Comparison of ENCODE assay signal across 18 cellular contexts in the genomic region with DNA sequence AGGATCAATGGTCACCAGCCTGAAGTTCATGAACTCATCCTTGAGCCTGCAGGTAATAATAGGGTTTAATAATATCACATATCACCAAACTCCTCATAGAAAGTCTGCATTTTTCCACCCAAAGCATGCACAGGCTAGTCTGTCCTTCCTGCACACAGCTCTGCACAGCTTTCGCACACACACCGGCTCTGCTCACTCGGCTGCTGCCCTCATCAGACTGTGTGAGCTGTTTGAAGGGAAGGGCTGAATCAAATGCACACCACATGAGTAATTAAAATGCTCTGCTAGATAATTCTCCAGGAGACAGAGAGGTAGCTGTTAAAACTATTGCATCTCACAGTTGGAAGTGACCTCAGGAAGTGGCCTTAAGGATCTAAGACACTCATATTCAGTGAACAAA.
DNase-seq lines count a peak whose midpoint lies in the region; ATAC-seq, FAIRE-seq and TF ChIP-seq lines count a peak whose summit lies in the region.
"Had no signal": no experiment of that assay in that cellular context is flagged by ENCODE, and none has a peak within 500 bp of the region (broad histone marks: within the 10 kb centered on the region; RNA-seq: fewer than 3 reads in every experiment).

No MANE protein-coding gene starts in this region.

- no peak overlapping the region for H3K4me2 ChIP-seq in keratinocyte (ENCODE audit: control insufficient read depth, extremely low read depth, insufficient read depth, low read depth, low read length)
- H3K4me2 ChIP-seq: BLaER1 had no signal

- no peak overlapping the region for H3K4me3 Mint-ChIP-seq in activated CD4-positive, alpha-beta T cell treated with anti-CD3 and anti-CD28 coated beads, Interleukin-2, amount 10 ng/mL, durations not matched to agents 24 days and 14 days
- H3K4me3 Mint-ChIP-seq: CD8-positive, alpha-beta memory T cell had no signal

- H3K9ac ChIP-seq in keratinocyte (ENCODE audit: control insufficient read depth, extremely low read depth, insufficient read depth, low read length), result no peak overlapping the region
- H3K9ac ChIP-seq: BLaER1 had no signal

- H3K27me3 ChIP-seq in bronchial epithelial cell (ENCODE audit: control insufficient read depth, insufficient read depth, low read length) (no peaks in the 10 kb centered on the region), keratinocyte (ENCODE audit: control insufficient read depth, extremely low read depth, insufficient read depth, low read length) (peaks cover 6% of the 10 kb centered on the region)
- H3K27me3 ChIP-seq: BLaER1 had no signal

- ATAC-seq in HG02759 (IDR thresholded peaks at IDR 0.05; ENCODE audit: unreplicated experiment), result no peak

- H3K79me2 ChIP-seq in keratinocyte (ENCODE audit: control insufficient read depth, insufficient read depth, low read length), result no peaks in the 10 kb centered on the region

- H3K27ac Mint-ChIP-seq in activated CD4-positive, alpha-beta T cell treated with anti-CD3 and anti-CD28 coated beads, Interleukin-2, amount 10 ng/mL, durations not matched to agents 24 days and 14 days, result no peak overlapping the region

- intact Hi-C loops in activated CD4-positive, alpha-beta T cell treated with anti-CD3 and anti-CD28 coated beads, Interleukin-2, amount 10 ng/mL, durations not matched to agents 24 days and 14 days (cut with micrococcal nuclease), result no loop called here

- H3K27ac ChIP-seq in keratinocyte (ENCODE audit: control insufficient read depth, insufficient read depth, low read length), result no peak overlapping the region
- H3K27ac ChIP-seq: 22Rv1, BLaER1 had no signal

- H3K4me1 ChIP-seq in keratinocyte (ENCODE audit: control insufficient read depth, extremely low read depth, insufficient read depth, low read length), result peaks cover 2% of the 10 kb centered on the region
- H3K4me1 ChIP-seq: BLaER1, Caco-2, HAP-1 had no signal

- dilution Hi-C loops in keratinocyte (cut with MboI; ENCODE audit: extremely low pct_ligation_motif_present, low sequenced_read_pairs), result no loop called here

- H3K9me1 ChIP-seq in keratinocyte (ENCODE audit: control insufficient read depth, extremely low read depth, insufficient read depth, low read length), result no peaks in the 10 kb centered on the region

- no peaks in the 10 kb centered on the region for H3K9me3 ChIP-seq in keratinocyte (ENCODE audit: control insufficient read depth, low read depth, low read length)
- H3K9me3 ChIP-seq: BLaER1, Caco-2, HAP-1 had no signal

- H3K27me3 Mint-ChIP-seq in activated CD4-positive, alpha-beta T cell treated with anti-CD3 and anti-CD28 coated beads, Interleukin-2, amount 10 ng/mL, durations not matched to agents 24 days and 14 days, result peaks cover 16% of the 10 kb centered on the region

- peak; percentile 40 for DNase-seq in activated CD4-positive, alpha-beta T cell treated with anti-CD3 and anti-CD28 coated beads, Interleukin-2, amount 10 ng/mL, durations not matched to agents 24 days and 14 days
- DNase-seq in activated CD4-positive, alpha-beta T cell treated with anti-CD3 and anti-CD28 coated beads, Interleukin-2, amount 50 U/mL, for 4 hours, result no peak
- DNase-seq in bronchial epithelial cell (ENCODE audit: low read depth) (peak; percentile 23), keratinocyte (ENCODE audit: low read depth, low spot score) (no peak), NCI-H1694 (lab: John Stamatoyannopoulos, UW) (no peak)
- DNase-seq in stimulated activated CD4-positive, alpha-beta T cell treated with anti-CD3 and anti-CD28 coated beads, Interleukin-4, amount 100 ng/mL, for 4 hours, result no peak
- DNase-seq: AML-193; Caco-2; CD8-positive, alpha-beta memory T cell; DND-41; GDM1; GOT3 had no signal

- H2AFZ ChIP-seq in keratinocyte (ENCODE audit: control insufficient read depth, low read length), result no peak overlapping the region

- H3K4me3 ChIP-seq in bronchial epithelial cell (ENCODE audit: low read depth, low read length), result no peak overlapping the region
- H3K4me3 ChIP-seq in keratinocyte (ENCODE audit: control insufficient read depth in 2 of 3, extremely low read depth in 1 of 3, insufficient read depth in 2 of 3, low read depth in 1 of 3, low read length in 3 of 3), result no peak overlapping the region
- H3K4me3 ChIP-seq: BLaER1, HAP-1 had no signal

- no peaks in the 10 kb centered on the region for H3K9me3 Mint-ChIP-seq in activated CD4-positive, alpha-beta T cell treated with anti-CD3 and anti-CD28 coated beads, Interleukin-2, amount 10 ng/mL, durations not matched to agents 24 days and 14 days
- H3K9me3 Mint-ChIP-seq: CD8-positive, alpha-beta memory T cell had no signal

- TF ChIP-seq CTCF in bronchial epithelial cell (IDR thresholded peaks at IDR 0.05; ENCODE audit: insufficient read depth, low read length, severe bottlenecking) (no peak), keratinocyte (optimal IDR thresholded peaks at IDR 0.05 in 1 of 3, IDR thresholded peaks at IDR 0.05 in 1 of 3, conservative IDR thresholded peaks at IDR 0.05 in 1 of 3; ENCODE audit: extremely low read depth in 1 of 3, insufficient read depth in 2 of 3, low read length in 3 of 3) (no peak)

- FAIRE-seq in bronchial epithelial cell (lab: Jason Lieb, UNC) (no peak), keratinocyte (lab: Jason Lieb, UNC) (peak; percentile 74)
- FAIRE-seq: GM12892, GM19239 had no signal

- no peaks in the 10 kb centered on the region for H4K20me1 ChIP-seq in keratinocyte (ENCODE audit: control insufficient read depth, extremely low read depth, insufficient read depth, low read length)
- H4K20me1 ChIP-seq: BLaER1 had no signal

- H3K4me1 Mint-ChIP-seq in activated CD4-positive, alpha-beta T cell treated with anti-CD3 and anti-CD28 coated beads, Interleukin-2, amount 10 ng/mL, durations not matched to agents 24 days and 14 days, result no peaks in the 10 kb centered on the region
- H3K4me1 Mint-ChIP-seq: CD8-positive, alpha-beta memory T cell had no signal

- H3K36me3 ChIP-seq in bronchial epithelial cell (ENCODE audit: control insufficient read depth, insufficient read depth, low read length), result no peaks in the 10 kb centered on the region
- H3K36me3 ChIP-seq in keratinocyte (ENCODE audit: control insufficient read depth in 2 of 2, extremely low read depth in 1 of 2, insufficient read depth in 2 of 2, low read length in 2 of 2), result no peaks in the 10 kb centered on the region
- H3K36me3 ChIP-seq: BLaER1, HAP-1 had no signal

- H3K36me3 Mint-ChIP-seq in activated CD4-positive, alpha-beta T cell treated with anti-CD3 and anti-CD28 coated beads, Interleukin-2, amount 10 ng/mL, durations not matched to agents 24 days and 14 days (ENCODE audit: low read depth), result no peaks in the 10 kb centered on the region
- H3K36me3 Mint-ChIP-seq: CD8-positive, alpha-beta memory T cell had no signal

Comparison
In these comparisons a context has a peak if more than half of its experiments do, and no peak if none do; other contexts are left out.
1. DNase-seq: peak in activated CD4-positive, alpha-beta T cell treated with anti-CD3 and anti-CD28 coated beads, Interleukin-2, amount 10 ng/mL, durations not matched to agents 24 days and 14 days (single experiment) and bronchial epithelial cell (single experiment); none in activated CD4-positive, alpha-beta T cell treated with anti-CD3 and anti-CD28 coated beads, Interleukin-2, amount 50 U/mL, for 4 hours (0 of 2), keratinocyte (single experiment), NCI-H1694 (single experiment) and stimulated activated CD4-positive, alpha-beta T cell treated with anti-CD3 and anti-CD28 coated beads, Interleukin-4, amount 100 ng/mL, for 4 hours (0 of 2).